In the genomic region with DNA sequence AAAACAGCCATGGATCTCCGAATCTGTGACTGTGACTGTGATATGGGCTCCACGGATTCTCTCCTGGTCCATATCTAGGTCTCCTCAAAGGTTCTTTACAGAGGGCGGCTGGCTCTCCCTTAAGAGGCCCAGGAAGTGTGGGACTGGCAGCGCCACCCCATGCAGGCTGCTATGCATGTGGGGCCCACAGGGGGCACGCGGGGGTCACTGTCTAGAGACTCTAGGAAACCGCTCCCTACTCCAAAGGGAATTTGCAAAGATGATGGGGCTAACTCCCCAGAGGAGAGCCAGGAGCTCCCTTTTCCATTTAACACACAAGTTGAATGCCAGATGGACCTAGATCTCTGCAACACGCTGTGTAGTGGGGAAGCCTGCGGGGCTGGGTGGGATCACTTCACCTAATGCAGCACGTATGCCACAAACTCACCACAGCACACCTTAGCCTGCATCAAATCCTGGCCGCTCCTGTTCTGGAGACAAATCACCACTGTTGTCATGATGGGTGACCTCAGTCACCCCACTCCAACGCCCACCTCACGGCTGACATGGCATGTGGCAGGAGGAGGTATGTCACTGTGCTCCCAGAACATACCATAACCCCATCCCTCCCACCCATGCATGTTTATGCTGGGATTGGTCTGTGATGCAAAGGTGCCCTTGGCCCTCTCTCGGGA, we compare ENCODE assay signal across 16 cellular contexts.
DNase-seq lines count a peak whose midpoint lies in the region; ATAC-seq and TF ChIP-seq lines count a peak whose summit lies in the region.
"Had no signal": no experiment of that assay in that cellular context is flagged by ENCODE, and none has a peak within 500 bp of the region (broad histone marks: within the 10 kb centered on the region; RNA-seq: fewer than 3 reads in every experiment).

No MANE protein-coding gene starts in this region.

- intact Hi-C loops in heart left ventricle (cut with DNase I) (loop anchor here in 2 of 10 donors (2.0 to 10.0 kb wide), 2 partner anchors 29 to 145 kb away; no protein-coding TSS in a partner anchor), Right ventricle myocardium superior (cut with DNase I) (loop anchor here (10.0 kb wide), 1 partner anchor 145 kb away; no protein-coding TSS in a partner anchor), Caco-2 (cut with micrococcal nuclease; ENCODE audit: unreplicated experiment) (no loop called here)

- 76 to 84% (median 79%) methylated on average over 8 to 14 of the region's 14 CpGs for WGBS in heart left ventricle, 4 donors
- WGBS in esophagus, 2 donors = 85 to 88% methylated on average over 14 of the region's 14 CpGs

- H3K4me1 ChIP-seq in heart left ventricle = peaks cover under 1 to 93% (median 81%) of the 10 kb centered on the region in 12 donors
- peaks cover 4 to 16% of the 10 kb centered on the region in 2 donors for H3K4me1 ChIP-seq in esophagus (ENCODE audit: control insufficient read depth in 2 of 2, insufficient read depth in 2 of 2, low read length in 1 of 2)
- peaks cover 75 to 90% of the 10 kb centered on the region in 2 experiments for H3K4me1 ChIP-seq in neutrophil (ENCODE audit: control insufficient read depth in 1 of 2, insufficient read depth in 1 of 2, low read depth in 1 of 2, low read length in 1 of 2)
- H3K4me1 ChIP-seq in Caco-2 = 0 out of 2 replicates have a peak, but pooled peaks cover 5% of the 10 kb centered on the region

- H3K4me3 Mint-ChIP-seq in type B pancreatic cell (no peak overlapping the region), Caco-2 (ENCODE audit: unreplicated experiment) (no peak overlapping the region), glutamatergic neuron (ENCODE audit: unreplicated experiment) (no peak overlapping the region)
- H3K4me3 Mint-ChIP-seq: activated CD8-positive, alpha-beta memory T cell treated with anti-CD3 and anti-CD28 coated beads, Interleukin-2, amount 10 ng/mL, durations not matched to agents 7 days and 5 days had no signal

- H3K9me3 Mint-ChIP-seq in type B pancreatic cell (no peaks in the 10 kb centered on the region), Caco-2 (ENCODE audit: unreplicated experiment) (no peaks in the 10 kb centered on the region), glutamatergic neuron (ENCODE audit: unreplicated experiment) (peaks cover 10% of the 10 kb centered on the region)
- H3K9me3 Mint-ChIP-seq: effector memory CD8-positive, alpha-beta T cell had no signal

- CTCF ChIA-PET in Caco-2 (lab: Charles Lee) = interaction anchor here (0.7 kb wide), 2 partner anchors 45 to 168 kb away, joined by 4 to 6 read pairs; no protein-coding TSS in a partner anchor

- H3K4me3 ChIP-seq in heart left ventricle (no peak overlapping the region), esophagus (ENCODE audit: low read depth in 1 of 2, low read length in 2 of 2) (no peak overlapping the region), neutrophil (ENCODE audit: low read depth in 1 of 2, low read length in 1 of 2) (no peak overlapping the region), Caco-2 (ENCODE audit: low read depth, low read length) (no peak overlapping the region)
- H3K4me3 ChIP-seq: GM12878, hepatocyte had no signal

- no TSS peak for BruUV-seq in Caco-2 (replicated peaks; lab: Mats Ljungman, UMichigan)

- no peak for DNase-seq in heart left ventricle
- no peak for DNase-seq in Right ventricle myocardium superior
- DNase-seq in type B pancreatic cell (ENCODE audit: extremely low spot score, unreplicated experiment) = no peak
- DNase-seq in Caco-2 = no peak
- no peak for DNase-seq in glutamatergic neuron
- DNase-seq: ACHN; activated CD8-positive, alpha-beta memory T cell treated with anti-CD3 and anti-CD28 coated beads, Interleukin-2, amount 10 ng/mL, durations not matched to agents 7 days and 5 days; effector memory CD8-positive, alpha-beta T cell; mesendoderm; NCI-H1436; SIG-M5 had no signal

- no peak for TF ChIP-seq POLR2A in heart left ventricle (IDR thresholded peaks at IDR 0.05)

- TF ChIP-seq CTCF in heart left ventricle (IDR thresholded peaks at IDR 0.05) (no peak), neutrophil (IDR thresholded peaks at IDR 0.05) (no peak), type B pancreatic cell (conservative IDR thresholded peaks at IDR 0.05) (no peak), Caco-2 (IDR thresholded peaks at IDR 0.05; ENCODE audit: insufficient read depth in 1 of 2, low read depth in 1 of 2, low read length in 1 of 2, severe bottlenecking in 1 of 2, unreplicated experiment in 1 of 2) (peak in 1 of 2 experiments; percentile 7), glutamatergic neuron (IDR thresholded peaks at IDR 0.05; ENCODE audit: partially characterized antibody, unreplicated experiment) (no peak)

- H3K27ac Mint-ChIP-seq in type B pancreatic cell = peak overlapping the region; percentile 75
- no peak overlapping the region for H3K27ac Mint-ChIP-seq in Caco-2 (ENCODE audit: unreplicated experiment)
- H3K27ac Mint-ChIP-seq in glutamatergic neuron (ENCODE audit: unreplicated experiment) = no peak overlapping the region
- H3K27ac Mint-ChIP-seq: activated CD8-positive, alpha-beta memory T cell treated with anti-CD3 and anti-CD28 coated beads, Interleukin-2, amount 10 ng/mL, durations not matched to agents 7 days and 5 days had no signal

- peaks cover 0 to 44% (median 2%) of the 10 kb centered on the region in 9 donors for H3K36me3 ChIP-seq in heart left ventricle
- H3K36me3 ChIP-seq in esophagus (ENCODE audit: control insufficient read depth in 2 of 2, insufficient read depth in 2 of 2, low read length in 1 of 2) = peaks cover 3 to 6% of the 10 kb centered on the region in 2 donors
- H3K36me3 ChIP-seq in neutrophil = peaks cover 37% of the 10 kb centered on the region
- H3K36me3 ChIP-seq in Caco-2 (ENCODE audit: control insufficient read depth, insufficient read depth, low read length) = peaks cover 3% of the 10 kb centered on the region; the same call in 1 of the 2 replicates

- H3K27me3 Mint-ChIP-seq in type B pancreatic cell (no peaks in the 10 kb centered on the region), Caco-2 (ENCODE audit: insufficient read depth, unreplicated experiment) (no peaks in the 10 kb centered on the region), glutamatergic neuron (ENCODE audit: unreplicated experiment) (peaks cover 13% of the 10 kb centered on the region)
- H3K27me3 Mint-ChIP-seq: activated CD8-positive, alpha-beta memory T cell treated with anti-CD3 and anti-CD28 coated beads, Interleukin-2, amount 10 ng/mL, durations not matched to agents 7 days and 5 days; effector memory CD8-positive, alpha-beta T cell had no signal

- H3K9me3 ChIP-seq in heart left ventricle (no peaks in the 10 kb centered on the region), esophagus (ENCODE audit: control insufficient read depth in 2 of 2, insufficient read depth in 1 of 2, low read depth in 1 of 2, low read length in 1 of 2) (no peaks in the 10 kb centered on the region), neutrophil (no peaks in the 10 kb centered on the region), Caco-2 (no peaks in the 10 kb centered on the region)

- H3K36me3 Mint-ChIP-seq in type B pancreatic cell (peaks cover 36% of the 10 kb centered on the region), Caco-2 (ENCODE audit: insufficient read depth, unreplicated experiment) (peaks cover 51% of the 10 kb centered on the region), glutamatergic neuron (ENCODE audit: unreplicated experiment) (no peaks in the 10 kb centered on the region)

- POLR2A ChIA-PET in Caco-2 (lab: Charles Lee) = no interaction called here

- H3K27ac ChIP-seq in heart left ventricle (peak overlapping the region; percentile 48 to 92 (median 67)), esophagus (ENCODE audit: low read depth in 2 of 2, low read length in 1 of 2) (peak overlapping the region; percentile 69 to 70), neutrophil (peak overlapping the region; percentile 73)

- H3K27me3 ChIP-seq in heart left ventricle (no peaks in the 10 kb centered on the region), esophagus (ENCODE audit: control insufficient read depth in 1 of 2, insufficient read depth in 2 of 2, low read length in 2 of 2) (no peaks in the 10 kb centered on the region), neutrophil (no peaks in the 10 kb centered on the region), Caco-2 (replicated peaks; ENCODE audit: control insufficient read depth, insufficient read depth, low read length) (no peaks in the 10 kb centered on the region)
- H3K27me3 ChIP-seq: hepatocyte had no signal

- ATAC-seq in heart left ventricle (peak in 1 of 4 donors; percentile 10), Right ventricle myocardium superior (ENCODE audit: poor library complexity) (no peak), GM19035 (IDR thresholded peaks at IDR 0.05; ENCODE audit: unreplicated experiment) (no peak)
- ATAC-seq: activated CD8-positive, alpha-beta memory T cell treated with anti-CD3 and anti-CD28 coated beads, Interleukin-2, amount 10 ng/mL, durations not matched to agents 7 days and 5 days; effector memory CD8-positive, alpha-beta T cell; GM12878 had no signal

- H3K4me1 Mint-ChIP-seq in type B pancreatic cell (ENCODE audit: unreplicated experiment) = peaks cover 52% of the 10 kb centered on the region
- H3K4me1 Mint-ChIP-seq in Caco-2 (ENCODE audit: low read depth, unreplicated experiment) = peaks cover 9% of the 10 kb centered on the region
- peaks cover 48% of the 10 kb centered on the region for H3K4me1 Mint-ChIP-seq in glutamatergic neuron (ENCODE audit: low read depth, unreplicated experiment)
